In genomic region chr19:11879687-11880266, GRCh38 we compare ENCODE assay signal across 7 cellular contexts. TPM values are rescaled to one million over a fixed set of nuclear protein-coding genes. Genes with fewer than 3 reads are reported as not detected.
DNase-seq lines count a peak whose midpoint lies in the region; ATAC-seq, FAIRE-seq and TF ChIP-seq lines count a peak whose summit lies in the region.
"Not testable (repeated sequence)": the region's sequence is repeated elsewhere in the genome, so short reads cannot be mapped to it uniquely, and the experiment has no call there.

No MANE protein-coding gene starts in this region.

- H3K9me3 ChIP-seq in endothelial cell of umbilical vein (replicated peaks; ENCODE audit: control insufficient read depth, insufficient read depth, low read length); HepG2 (ENCODE audit: low read length): not testable (repeated sequence)

- FAIRE-seq in endothelial cell of umbilical vein (lab: Jason Lieb, UNC) (peak; percentile 62), HepG2 (lab: Jason Lieb, UNC) (peak; percentile 85)

- POLR2A ChIA-PET in endothelial cell of umbilical vein (lab: Charles Lee), result not testable (repeated sequence)
- POLR2A ChIA-PET in HepG2 (lab: Yijun Ruan, JAX), result interaction anchor here (0.8 to 1.6 kb wide), 4 partner anchors 8 to 260 kb away, joined by 3 to 4 read pairs (median 4); partner anchors contain the start of genes ZNF20 and ZNF69

- peak; percentile 28 for TF ChIP-seq CTCF in GM12873 (IDR thresholded peaks at IDR 0.05; ENCODE audit: insufficient read depth, low read depth, low read length, missing control alignments)
- peak; percentile 22 to 25 for TF ChIP-seq CTCF in endothelial cell of umbilical vein (IDR thresholded peaks at IDR 0.05; ENCODE audit: extremely low read depth in 1 of 2, insufficient read depth in 1 of 2, low read depth in 1 of 2, low read length in 2 of 2)
- TF ChIP-seq CTCF in HepG2 (CRISPR knock-in tag; IDR thresholded peaks at IDR 0.05), result peak; percentile 78

- CTCF ChIA-PET in endothelial cell of umbilical vein (lab: Charles Lee), result interaction anchor here (0.5 to 6.9 kb wide), 3 partner anchors 82 to 248 kb away, joined by 3 to 39 read pairs (median 4); no protein-coding TSS in a partner anchor
- CTCF ChIA-PET in HepG2 (lab: Yijun Ruan, JAX; ENCODE audit: low intra/inter-chr PET ratio, low total read pairs), result interaction anchor here (0.6 to 4.5 kb wide), 4 partner anchors 34 to 261 kb away, joined by 3 to 50 read pairs (median 4); no protein-coding TSS in a partner anchor

- H3K4me1 ChIP-seq in endothelial cell of umbilical vein (ENCODE audit: control insufficient read depth, extremely low read depth, insufficient read depth, low read length); HepG2 (ENCODE audit: insufficient read depth, low read length): not testable (repeated sequence)

- TF ChIP-seq EP300 in HepG2 (IDR thresholded peaks at IDR 0.05; ENCODE audit: low read depth in 2 of 2, low read length in 2 of 2); HepG2 (CRISPR knock-in tag; IDR thresholded peaks at IDR 0.05; ENCODE audit: borderline replicate concordance): not testable (repeated sequence)

- intact Hi-C loops in endothelial cell of umbilical vein (cut with micrococcal nuclease), result not testable (repeated sequence)
- intact Hi-C loops in HepG2 (cut with micrococcal nuclease; ENCODE audit: unreplicated experiment), result loop anchor here (2.0 to 5.0 kb wide), 3 partner anchors 83 to 261 kb away; partner anchors contain the start of gene ZNF20

- dilution Hi-C loops in endothelial cell of umbilical vein (cut with MboI; ENCODE audit: extremely low pct_ligation_motif_present, low sequenced_read_pairs), result not testable (repeated sequence)

- H3K9me1 ChIP-seq in endothelial cell of umbilical vein (replicated peaks; ENCODE audit: control insufficient read depth, extremely low read depth, insufficient read depth, low read length), result not testable (repeated sequence)

- not testable (repeated sequence) for H3K27me3 ChIP-seq in endothelial cell of umbilical vein (ENCODE audit: control insufficient read depth in 2 of 2, insufficient read depth in 2 of 2, low read length in 2 of 2); HepG2 (ENCODE audit: control insufficient read depth in 1 of 2, insufficient read depth in 2 of 2, low read length in 2 of 2)

- not testable (repeated sequence) for H3K36me3 ChIP-seq in endothelial cell of umbilical vein (ENCODE audit: control insufficient read depth in 2 of 2, extremely low read depth in 1 of 2, insufficient read depth in 2 of 2, low read length in 2 of 2); HepG2 (replicated peaks in 1 of 2; ENCODE audit: control insufficient read depth in 1 of 2, insufficient read depth in 2 of 2, low read length in 2 of 2)

- in situ Hi-C loops in HepG2 (cut with HindIII; ENCODE audit: extremely low pct_ligation_motif_present, low pct_unique_long_range_greater_than_20kb), result loop anchor here (5.0 kb wide), 1 partner anchor 263 kb away; the partner anchor contains the start of gene ZNF20

- not testable (repeated sequence) for TF ChIP-seq POLR2A in endothelial cell of umbilical vein (IDR thresholded peaks at IDR 0.05; ENCODE audit: low read depth, low read length); HepG2 (IDR thresholded peaks at IDR 0.05; ENCODE audit: insufficient read depth in 1 of 2, low read depth in 2 of 2, low read length in 2 of 2)

- not testable (repeated sequence) for H4K20me1 ChIP-seq in endothelial cell of umbilical vein (replicated peaks; ENCODE audit: control insufficient read depth, extremely low read depth, insufficient read depth, low read length); HepG2 (ENCODE audit: insufficient read depth, low read length)

- ATAC-seq in HepG2, result peak; percentile 92

- H3K4me3 ChIP-seq in endothelial cell of umbilical vein (replicated peaks in 1 of 3; ENCODE audit: insufficient read depth in 1 of 3, low read depth in 1 of 3, low read length in 3 of 3); HepG2 (replicated peaks in 1 of 3; ENCODE audit: insufficient read depth in 1 of 3, low read depth in 2 of 3, low read length in 3 of 3): not testable (repeated sequence)

- H2AFZ ChIP-seq in endothelial cell of umbilical vein (ENCODE audit: low read depth, low read length); HepG2 (ENCODE audit: low read length): not testable (repeated sequence)

- H3K27ac ChIP-seq in endothelial cell of umbilical vein (ENCODE audit: insufficient read depth, low read depth, low read length); HepG2 (ENCODE audit: extremely low read length, insufficient read depth, low read length): not testable (repeated sequence)

- H3K9ac ChIP-seq in endothelial cell of umbilical vein (replicated peaks; ENCODE audit: extremely low read depth, insufficient read depth, low read length); HepG2 (ENCODE audit: insufficient read depth, low read depth, low read length): not testable (repeated sequence)

- not testable (repeated sequence) for BruUV-seq in endothelial cell of umbilical vein (replicated peaks; lab: Mats Ljungman, UMichigan); HepG2 (replicated peaks; lab: Mats Ljungman, UMichigan)

- not testable (repeated sequence) for H3K79me2 ChIP-seq in endothelial cell of umbilical vein (ENCODE audit: control insufficient read depth, insufficient read depth, low read length); HepG2 (ENCODE audit: insufficient read depth, low read length)

- peak; percentile 17 for DNase-seq in NCI-H82 (lab: John Stamatoyannopoulos, UW)
- peak; percentile 16 for DNase-seq in activated CD4-positive, CD25-positive, alpha-beta regulatory T cell treated with anti-CD3 and anti-CD28 coated beads, Interleukin-2, amount 50 U/mL, for 16 hours (ENCODE audit: low read depth, low spot score)
- DNase-seq in activated T-helper 9 cell treated with anti-CD3 and anti-CD28 coated beads, Interleukin-2, amount 50 U/mL, for 16 hours (ENCODE audit: low read depth), result peak; percentile 14
- not testable (repeated sequence) for DNase-seq in endothelial cell of umbilical vein (ENCODE audit: low read depth, low spot score); HepG2 (ENCODE audit: low spot score)
- DNase-seq in stimulated activated CD4-positive, alpha-beta T cell treated with anti-CD3 and anti-CD28 coated beads, Interleukin-15, amount 100 ng/mL, for 24 hours, result peak; percentile 69

- H3K4me2 ChIP-seq in endothelial cell of umbilical vein (ENCODE audit: insufficient read depth, low read length), result not testable (repeated sequence)
- peak overlapping the region; percentile 38; the same call in 1 of the 2 replicates for H3K4me2 ChIP-seq in HepG2 (ENCODE audit: low read depth, low read length)

- 33% methylated on average over 10 of the region's 16 CpGs for WGBS in HepG2 (ENCODE audit: low lambda C conversion rate)

- peak; percentile 46 for TF ChIP-seq RAD21 in HepG2 (CRISPR knock-in tag; IDR thresholded peaks at IDR 0.05)

RNA-seq across cellular contexts. Expression of gene ZNF69, which starts 7.8 kb away (rescaled TPM):
- 1.2 and 5.6 TPM in 2 replicates for total RNA-seq in endothelial cell of umbilical vein
- polyA plus RNA-seq in endothelial cell of umbilical vein, result 1.4 and 1.9 TPM in 2 replicates
- 2.3 and 2.6 TPM in 2 replicates for polyA plus RNA-seq in endothelial cell of umbilical vein (2011; cell fraction: cytosol; rRNA removed)
- polyA plus RNA-seq in endothelial cell of umbilical vein (2011; cell fraction: nucleus; rRNA removed), result 4.1 and 4.3 TPM in 2 replicates
- polyA plus RNA-seq in endothelial cell of umbilical vein (2012), result 0.52 and 1.1 TPM in 2 replicates
- 3.3 and 4.6 TPM in 2 replicates for polyA minus RNA-seq in endothelial cell of umbilical vein
- polyA minus RNA-seq in endothelial cell of umbilical vein (2011; cell fraction: cytosol; rRNA and poly(A)+ RNA removed), result not detected
- polyA minus RNA-seq in endothelial cell of umbilical vein (2011; cell fraction: nucleus; rRNA and poly(A)+ RNA removed), result 6.0 and 7.8 TPM in 2 replicates
- 21.0 and 35.5 TPM in 2 replicates for total RNA-seq in HepG2 (2016; rRNA removed; fragmentation: Illumina TruSeq; extraction: Trizol)
- 5.9 and 6.2 TPM in 2 replicates for total RNA-seq in HepG2 (2016; cell fraction: cytosol; rRNA removed; fragmentation: Illumina TruSeq; extraction: Trizol; ENCODE audit: low read depth)
- 20.7 and 33.8 TPM in 2 replicates for total RNA-seq in HepG2 (2016; cell fraction: insoluble cytoplasmic fraction; rRNA removed; fragmentation: Illumina TruSeq; extraction: Trizol)
- 11.2 and 12.9 TPM in 2 replicates for total RNA-seq in HepG2 (2016; cell fraction: membrane; rRNA removed; fragmentation: Illumina TruSeq; extraction: Trizol)
- total RNA-seq in HepG2 (2016; cell fraction: nucleus; rRNA removed; fragmentation: Illumina TruSeq; extraction: Trizol), result 20.8 and 24.9 TPM in 2 replicates
- 8.5 and 9.6 TPM in 2 replicates for polyA plus RNA-seq in HepG2 (2011; rRNA removed)
- polyA plus RNA-seq in HepG2 (2011; cell fraction: cytosol; rRNA removed), result 5.9 and 8.3 TPM in 2 replicates
- 8.8 and 12.0 TPM in 2 replicates for polyA plus RNA-seq in HepG2 (2011; cell fraction: nucleus; rRNA removed)
- 7.2 and 8.5 TPM in 2 replicates for polyA plus RNA-seq in HepG2 (2012)
- 3.0 and 3.6 TPM in 2 replicates for polyA plus RNA-seq in HepG2 (2016; cell fraction: cytosol; fragmentation: Illumina TruSeq; extraction: Trizol; ENCODE audit: low read depth)
- 13.0 and 13.9 TPM in 2 replicates for polyA plus RNA-seq in HepG2 (2016; cell fraction: insoluble cytoplasmic fraction; fragmentation: Illumina TruSeq; extraction: Trizol; ENCODE audit: low read depth)
- 4.0 and 4.6 TPM in 2 replicates for polyA plus RNA-seq in HepG2 (2016; cell fraction: membrane; fragmentation: Illumina TruSeq; extraction: Trizol; ENCODE audit: low read depth)
- 42.0 and 46.3 TPM in 2 replicates for polyA plus RNA-seq in HepG2 (2016; cell fraction: nucleus; fragmentation: Illumina TruSeq; extraction: Trizol; ENCODE audit: insufficient read depth, low read depth)
- 8.7 TPM in 1 of 2 replicates, not detected in the other for polyA minus RNA-seq in HepG2 (2011; rRNA and poly(A)+ RNA removed; ENCODE audit: low replicate concordance)
- 16.4 and 17.4 TPM in 2 replicates for polyA minus RNA-seq in HepG2 (2011; cell fraction: cytosol; rRNA and poly(A)+ RNA removed)
- polyA minus RNA-seq in HepG2 (2011; cell fraction: nucleus; rRNA and poly(A)+ RNA removed), result 40.6 and 49.9 TPM in 2 replicates

RNA-seq across cellular contexts. Expression of gene ZNF439, which starts 31.3 kb away (rescaled TPM):
- total RNA-seq in endothelial cell of umbilical vein (0.33 TPM in 1 of 2 replicates, not detected in the other), HepG2 (2016; rRNA removed; fragmentation: Illumina TruSeq; extraction: Trizol) (3.9 and 4.9 TPM in 2 replicates)
- polyA plus RNA-seq in endothelial cell of umbilical vein (0.12 and 0.18 TPM in 2 replicates), HepG2 (2011; rRNA removed) (2.9 TPM in 2 replicates)
- polyA plus RNA-seq in endothelial cell of umbilical vein (2011; cell fraction: cytosol; rRNA removed), result 0.14 and 0.15 TPM in 2 replicates
- polyA plus RNA-seq in endothelial cell of umbilical vein (2011; cell fraction: nucleus; rRNA removed), result 1.7 and 2.0 TPM in 2 replicates
- polyA plus RNA-seq in endothelial cell of umbilical vein (2012), result 0.12 TPM in 1 of 2 replicates, not detected in the other
- 0.55 TPM in 1 of 2 replicates, not detected in the other for polyA minus RNA-seq in endothelial cell of umbilical vein
- polyA minus RNA-seq in endothelial cell of umbilical vein (2011; cell fraction: cytosol; rRNA and poly(A)+ RNA removed), result not detected
- 0.63 and 0.87 TPM in 2 replicates for polyA minus RNA-seq in endothelial cell of umbilical vein (2011; cell fraction: nucleus; rRNA and poly(A)+ RNA removed)
- total RNA-seq in HepG2 (2016; cell fraction: cytosol; rRNA removed; fragmentation: Illumina TruSeq; extraction: Trizol; ENCODE audit: low read depth), result 0.35 and 0.51 TPM in 2 replicates
- 4.1 and 5.3 TPM in 2 replicates for total RNA-seq in HepG2 (2016; cell fraction: insoluble cytoplasmic fraction; rRNA removed; fragmentation: Illumina TruSeq; extraction: Trizol)
- total RNA-seq in HepG2 (2016; cell fraction: membrane; rRNA removed; fragmentation: Illumina TruSeq; extraction: Trizol), result 1.8 and 2.1 TPM in 2 replicates
- total RNA-seq in HepG2 (2016; cell fraction: nucleus; rRNA removed; fragmentation: Illumina TruSeq; extraction: Trizol), result 4.0 and 6.3 TPM in 2 replicates
- polyA plus RNA-seq in HepG2 (2011; cell fraction: cytosol; rRNA removed), result 1.0 and 1.2 TPM in 2 replicates
- polyA plus RNA-seq in HepG2 (2011; cell fraction: nucleus; rRNA removed), result 4.4 and 5.2 TPM in 2 replicates
- polyA plus RNA-seq in HepG2 (2012), result 1.4 and 1.7 TPM in 2 replicates
- 0.07 and 0.20 TPM in 2 replicates for polyA plus RNA-seq in HepG2 (2016; cell fraction: cytosol; fragmentation: Illumina TruSeq; extraction: Trizol; ENCODE audit: low read depth)
- polyA plus RNA-seq in HepG2 (2016; cell fraction: insoluble cytoplasmic fraction; fragmentation: Illumina TruSeq; extraction: Trizol; ENCODE audit: low read depth), result 2.5 and 2.9 TPM in 2 replicates
- 0.22 and 0.44 TPM in 2 replicates for polyA plus RNA-seq in HepG2 (2016; cell fraction: membrane; fragmentation: Illumina TruSeq; extraction: Trizol; ENCODE audit: low read depth)
- polyA plus RNA-seq in HepG2 (2016; cell fraction: nucleus; fragmentation: Illumina TruSeq; extraction: Trizol; ENCODE audit: insufficient read depth, low read depth), result 11.0 and 11.8 TPM in 2 replicates
- polyA minus RNA-seq in HepG2 (2011; rRNA and poly(A)+ RNA removed; ENCODE audit: low replicate concordance), result 1.3 TPM in 1 of 2 replicates, not detected in the other
- polyA minus RNA-seq in HepG2 (2011; cell fraction: cytosol; rRNA and poly(A)+ RNA removed), result 2.0 and 2.6 TPM in 2 replicates
- 8.4 and 9.6 TPM in 2 replicates for polyA minus RNA-seq in HepG2 (2011; cell fraction: nucleus; rRNA and poly(A)+ RNA removed)

RNA-seq across cellular contexts. Expression of gene ZNF700, which starts 45.1 kb away (rescaled TPM):
- total RNA-seq in endothelial cell of umbilical vein, result 6.9 and 7.9 TPM in 2 replicates
- 1.8 and 2.3 TPM in 2 replicates for polyA plus RNA-seq in endothelial cell of umbilical vein
- 2.9 and 3.3 TPM in 2 replicates for polyA plus RNA-seq in endothelial cell of umbilical vein (2011; cell fraction: cytosol; rRNA removed)
- 24.0 and 26.5 TPM in 2 replicates for polyA plus RNA-seq in endothelial cell of umbilical vein (2011; cell fraction: nucleus; rRNA removed)
- polyA plus RNA-seq in endothelial cell of umbilical vein (2012), result 3.4 and 3.8 TPM in 2 replicates
- polyA minus RNA-seq in endothelial cell of umbilical vein, result 3.2 and 3.9 TPM in 2 replicates
- 2.8 TPM for polyA minus RNA-seq in endothelial cell of umbilical vein (2011; cell fraction: cytosol; rRNA and poly(A)+ RNA removed)
- polyA minus RNA-seq in endothelial cell of umbilical vein (2011; cell fraction: nucleus; rRNA and poly(A)+ RNA removed), result 4.7 and 8.0 TPM in 2 replicates
- total RNA-seq in HepG2 (2016; rRNA removed; fragmentation: Illumina TruSeq; extraction: Trizol), result 12.8 and 16.5 TPM in 2 replicates
- total RNA-seq in HepG2 (2016; cell fraction: cytosol; rRNA removed; fragmentation: Illumina TruSeq; extraction: Trizol; ENCODE audit: low read depth), result 1.8 and 2.2 TPM in 2 replicates
- 12.7 and 16.3 TPM in 2 replicates for total RNA-seq in HepG2 (2016; cell fraction: insoluble cytoplasmic fraction; rRNA removed; fragmentation: Illumina TruSeq; extraction: Trizol)
- total RNA-seq in HepG2 (2016; cell fraction: membrane; rRNA removed; fragmentation: Illumina TruSeq; extraction: Trizol), result 4.7 and 6.4 TPM in 2 replicates
- 12.4 and 15.3 TPM in 2 replicates for total RNA-seq in HepG2 (2016; cell fraction: nucleus; rRNA removed; fragmentation: Illumina TruSeq; extraction: Trizol)
- 4.5 and 6.0 TPM in 2 replicates for polyA plus RNA-seq in HepG2 (2011; rRNA removed)
- polyA plus RNA-seq in HepG2 (2011; cell fraction: cytosol; rRNA removed), result 1.4 and 2.3 TPM in 2 replicates
- 5.8 and 7.8 TPM in 2 replicates for polyA plus RNA-seq in HepG2 (2011; cell fraction: nucleus; rRNA removed)
- 4.5 and 5.9 TPM in 2 replicates for polyA plus RNA-seq in HepG2 (2012)
- 0.33 and 0.34 TPM in 2 replicates for polyA plus RNA-seq in HepG2 (2016; cell fraction: cytosol; fragmentation: Illumina TruSeq; extraction: Trizol; ENCODE audit: low read depth)
- 7.7 and 8.5 TPM in 2 replicates for polyA plus RNA-seq in HepG2 (2016; cell fraction: insoluble cytoplasmic fraction; fragmentation: Illumina TruSeq; extraction: Trizol; ENCODE audit: low read depth)
- 0.97 and 1.1 TPM in 2 replicates for polyA plus RNA-seq in HepG2 (2016; cell fraction: membrane; fragmentation: Illumina TruSeq; extraction: Trizol; ENCODE audit: low read depth)
- 42.0 and 43.2 TPM in 2 replicates for polyA plus RNA-seq in HepG2 (2016; cell fraction: nucleus; fragmentation: Illumina TruSeq; extraction: Trizol; ENCODE audit: insufficient read depth, low read depth)
- 1.4 and 2.1 TPM in 2 replicates for polyA minus RNA-seq in HepG2 (2011; rRNA and poly(A)+ RNA removed; ENCODE audit: low replicate concordance)
- polyA minus RNA-seq in HepG2 (2011; cell fraction: cytosol; rRNA and poly(A)+ RNA removed), result 4.2 and 5.5 TPM in 2 replicates
- 8.4 and 11.4 TPM in 2 replicates for polyA minus RNA-seq in HepG2 (2011; cell fraction: nucleus; rRNA and poly(A)+ RNA removed)

Comparison
In these comparisons a context has a peak if more than half of its experiments do, and no peak if none do; other contexts are left out.
1. CTCF ChIP-seq: peak in every context shown above with its lines; median percentile 78 in HepG2; 28 in GM12873; 24 in endothelial cell of umbilical vein.